Comparison of ENCODE assay signal across 8 cellular contexts in the genomic region with DNA sequence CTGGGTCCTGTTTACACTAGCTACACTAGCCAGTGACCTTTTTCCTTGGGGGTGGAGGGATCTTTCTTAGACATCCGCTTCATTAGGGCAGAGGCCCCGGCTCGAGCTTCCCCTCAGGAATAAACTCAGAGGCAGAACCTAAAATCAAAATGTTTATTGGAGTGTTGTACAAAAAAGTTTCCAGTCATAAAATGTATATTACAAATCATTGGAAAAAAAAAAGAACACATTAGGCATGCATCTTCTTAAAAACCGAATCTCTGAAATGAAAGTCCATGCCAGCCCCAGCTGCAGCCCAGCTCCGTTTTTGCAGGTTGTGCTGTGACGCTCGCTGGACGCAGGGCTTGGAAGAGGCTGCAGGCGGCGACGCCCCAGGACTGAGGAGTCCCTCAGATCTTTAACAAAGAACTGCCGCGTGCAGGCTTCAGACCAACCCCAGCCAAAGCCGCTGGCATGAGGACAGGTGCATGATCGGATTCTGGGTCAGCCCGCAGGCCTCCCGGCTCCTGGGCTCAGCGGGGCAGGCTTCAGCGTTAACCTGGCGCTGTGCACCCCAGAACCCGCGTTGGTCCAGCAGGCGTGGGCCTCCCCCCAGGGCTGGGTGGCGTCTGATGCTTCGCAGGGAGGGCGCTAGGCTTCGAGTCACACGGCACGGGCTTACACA. TPM values are rescaled to one million over a fixed set of nuclear protein-coding genes. Genes with fewer than 3 reads are reported as not detected.
DNase-seq lines count a peak whose midpoint lies in the region; ATAC-seq and TF ChIP-seq lines count a peak whose summit lies in the region.

No MANE protein-coding gene starts in this region.

- H3K79me2 ChIP-seq in neural cell (replicated peaks; ENCODE audit: insufficient read depth, low read length), result peaks cover 11% of the 10 kb centered on the region

- TF ChIP-seq EP300 in neural cell (conservative IDR thresholded peaks at IDR 0.05; ENCODE audit: poor library complexity, severe bottlenecking), result no peak

- CTCF ChIA-PET in T-cell (lab: Charles Lee), result interaction anchor here in 1 of 2 donors (0.6 to 1.6 kb wide), 6 partner anchors 28 to 276 kb away, joined by 3 to 4 read pairs (median 3); a partner anchor contains a TSS

- ATAC-seq in T-cell (replicated peaks in 1 of 4), result no peak
- ATAC-seq in GM21526 (IDR thresholded peaks at IDR 0.05; ENCODE audit: low FRiP score, unreplicated experiment), result no peak
- no peak for ATAC-seq in HG02981 (IDR thresholded peaks at IDR 0.05; ENCODE audit: unreplicated experiment)

- intact Hi-C loops in activated CD4-positive, alpha-beta T cell treated with anti-CD3 and anti-CD28 coated beads, Interleukin-2, amount 10 ng/mL, durations not matched to agents 24 days and 14 days (cut with micrococcal nuclease), result no loop called here

- peak overlapping the region; percentile 94 for H3K9ac ChIP-seq in neural cell (ENCODE audit: low read length)

- no peaks in the 10 kb centered on the region for H3K27me3 ChIP-seq in neural cell (ENCODE audit: insufficient read depth, low read depth, low read length)

- H3F3A ChIP-seq in neural cell (ENCODE audit: insufficient read depth, low read length, poor library complexity, severe bottlenecking), result no peaks in the 10 kb centered on the region

- peak overlapping the region; percentile 98 for H3K27ac Mint-ChIP-seq in activated CD4-positive, alpha-beta T cell treated with anti-CD3 and anti-CD28 coated beads, Interleukin-2, amount 10 ng/mL, durations not matched to agents 24 days and 14 days
- peak overlapping the region; percentile 92 to 99 for H3K27ac Mint-ChIP-seq in T-cell

- peak overlapping the region; percentile 63 for H2AFZ ChIP-seq in neural cell (ENCODE audit: low read depth, low read length)

- peak overlapping the region; percentile 93 for H3K27ac ChIP-seq in neural cell (ENCODE audit: low read length)

- H3K9me3 ChIP-seq in neural cell (ENCODE audit: low read length), result no peaks in the 10 kb centered on the region

- no peaks in the 10 kb centered on the region for H3K9me2 ChIP-seq in neural cell (ENCODE audit: insufficient read depth, low read length)

- DNase-seq in activated CD4-positive, alpha-beta T cell treated with anti-CD3 and anti-CD28 coated beads, Interleukin-2, amount 10 ng/mL, durations not matched to agents 24 days and 14 days, result peak; percentile 69
- no peak for DNase-seq in activated CD4-positive, alpha-beta T cell treated with anti-CD3 and anti-CD28 coated beads for 48 hours
- DNase-seq in T-cell (no peak), fibroblast of gingiva (ENCODE audit: low read depth) (peak; percentile 21)
- no peak for DNase-seq in activated CD4-positive, alpha-beta T cell treated with anti-CD3 and anti-CD28 coated beads for 4 hours

- TF ChIP-seq RAD21 in neural cell (conservative IDR thresholded peaks at IDR 0.05), result no peak

- no peaks in the 10 kb centered on the region for H3K36me3 ChIP-seq in neural cell (ENCODE audit: insufficient read depth, low read length)

- POLR2A ChIA-PET in T-cell (lab: Charles Lee), result interaction anchor here (0.6 to 2.0 kb wide), 4 partner anchors 48 to 343 kb away, joined by 3 to 5 read pairs (median 4); a partner anchor contains a TSS

- H3K4me3 ChIP-seq in neural cell (ENCODE audit: low read length), result peak overlapping the region; percentile 100

- peak overlapping the region; percentile 95 for H3K4me3 Mint-ChIP-seq in activated CD4-positive, alpha-beta T cell treated with anti-CD3 and anti-CD28 coated beads, Interleukin-2, amount 10 ng/mL, durations not matched to agents 24 days and 14 days
- H3K4me3 Mint-ChIP-seq in T-cell, result peak overlapping the region; percentile 89 to 94 (median 89)

- peaks cover 9% of the 10 kb centered on the region for H3K4me1 Mint-ChIP-seq in activated CD4-positive, alpha-beta T cell treated with anti-CD3 and anti-CD28 coated beads, Interleukin-2, amount 10 ng/mL, durations not matched to agents 24 days and 14 days
- H3K4me1 Mint-ChIP-seq in T-cell, result peaks cover 16 to 18% (median 18%) of the 10 kb centered on the region in 3 donors

- H3K4me2 ChIP-seq in neural cell (ENCODE audit: low read length), result no peak overlapping the region

- no peaks in the 10 kb centered on the region for H3K9me3 Mint-ChIP-seq in activated CD4-positive, alpha-beta T cell treated with anti-CD3 and anti-CD28 coated beads, Interleukin-2, amount 10 ng/mL, durations not matched to agents 24 days and 14 days
- H3K9me3 Mint-ChIP-seq in T-cell, result no peaks in the 10 kb centered on the region

- peaks cover 32% of the 10 kb centered on the region for H3K36me3 Mint-ChIP-seq in activated CD4-positive, alpha-beta T cell treated with anti-CD3 and anti-CD28 coated beads, Interleukin-2, amount 10 ng/mL, durations not matched to agents 24 days and 14 days (ENCODE audit: low read depth)
- H3K36me3 Mint-ChIP-seq in T-cell, result no peaks in the 10 kb centered on the region

- no peaks in the 10 kb centered on the region for H3K27me3 Mint-ChIP-seq in activated CD4-positive, alpha-beta T cell treated with anti-CD3 and anti-CD28 coated beads, Interleukin-2, amount 10 ng/mL, durations not matched to agents 24 days and 14 days
- no peaks in the 10 kb centered on the region for H3K27me3 Mint-ChIP-seq in T-cell

- H4K20me1 ChIP-seq in neural cell (ENCODE audit: insufficient read depth), result peaks cover 7% of the 10 kb centered on the region

- no peak for TF ChIP-seq CTCF in neural cell (IDR thresholded peaks at IDR 0.05; ENCODE audit: poor library complexity, severe bottlenecking)

TF ChIP-seq in neural cell, 6 proteins besides CTCF, POLR2A, EP300 and RAD21:
- TF ChIP-seq, protein P1, sequence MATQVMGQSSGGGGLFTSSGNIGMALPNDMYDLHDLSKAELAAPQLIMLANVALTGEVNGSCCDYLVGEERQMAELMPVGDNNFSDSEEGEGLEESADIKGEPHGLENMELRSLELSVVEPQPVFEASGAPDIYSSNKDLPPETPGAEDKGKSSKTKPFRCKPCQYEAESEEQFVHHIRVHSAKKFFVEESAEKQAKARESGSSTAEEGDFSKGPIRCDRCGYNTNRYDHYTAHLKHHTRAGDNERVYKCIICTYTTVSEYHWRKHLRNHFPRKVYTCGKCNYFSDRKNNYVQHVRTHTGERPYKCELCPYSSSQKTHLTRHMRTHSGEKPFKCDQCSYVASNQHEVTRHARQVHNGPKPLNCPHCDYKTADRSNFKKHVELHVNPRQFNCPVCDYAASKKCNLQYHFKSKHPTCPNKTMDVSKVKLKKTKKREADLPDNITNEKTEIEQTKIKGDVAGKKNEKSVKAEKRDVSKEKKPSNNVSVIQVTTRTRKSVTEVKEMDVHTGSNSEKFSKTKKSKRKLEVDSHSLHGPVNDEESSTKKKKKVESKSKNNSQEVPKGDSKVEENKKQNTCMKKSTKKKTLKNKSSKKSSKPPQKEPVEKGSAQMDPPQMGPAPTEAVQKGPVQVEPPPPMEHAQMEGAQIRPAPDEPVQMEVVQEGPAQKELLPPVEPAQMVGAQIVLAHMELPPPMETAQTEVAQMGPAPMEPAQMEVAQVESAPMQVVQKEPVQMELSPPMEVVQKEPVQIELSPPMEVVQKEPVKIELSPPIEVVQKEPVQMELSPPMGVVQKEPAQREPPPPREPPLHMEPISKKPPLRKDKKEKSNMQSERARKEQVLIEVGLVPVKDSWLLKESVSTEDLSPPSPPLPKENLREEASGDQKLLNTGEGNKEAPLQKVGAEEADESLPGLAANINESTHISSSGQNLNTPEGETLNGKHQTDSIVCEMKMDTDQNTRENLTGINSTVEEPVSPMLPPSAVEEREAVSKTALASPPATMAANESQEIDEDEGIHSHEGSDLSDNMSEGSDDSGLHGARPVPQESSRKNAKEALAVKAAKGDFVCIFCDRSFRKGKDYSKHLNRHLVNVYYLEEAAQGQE (IDR thresholded peaks at IDR 0.05; ENCODE audit: borderline replicate concordance), result no peak
- TF ChIP-seq TAF1 (IDR thresholded peaks at IDR 0.05; ENCODE audit: low read depth), result no peak
- no peak for TF ChIP-seq SMC3 (conservative IDR thresholded peaks at IDR 0.05; ENCODE audit: poor library complexity)
- no peak for TF ChIP-seq EZH2 (IDR thresholded peaks at IDR 0.05; ENCODE audit: borderline replicate concordance, insufficient read depth, low read length, poor library complexity, severe bottlenecking)
- no peak for TF ChIP-seq POLR2AphosphoS5 (IDR thresholded peaks at IDR 0.05)
- TF ChIP-seq MXI1 (conservative IDR thresholded peaks at IDR 0.05; ENCODE audit: poor library complexity, severe bottlenecking), result no peak

RNA-seq across cellular contexts. Expression of a gene that starts 0.8 kb away (rescaled TPM):
- 182 and 190 TPM in 2 replicates for total RNA-seq in activated CD4-positive, alpha-beta T cell treated with anti-CD3 and anti-CD28 coated beads, Interleukin-2, amount 10 ng/mL, durations not matched to agents 24 days and 14 days
- 10 to 100 TPM; 22.4 to 50.9 (median 33.7) TPM for total RNA-seq in T-cell
- polyA plus RNA-seq in neural cell, result 61.0 and 73.0 TPM in 2 replicates
- 20.7 and 25.3 TPM in 2 replicates for polyA minus RNA-seq in neural cell

RNA-seq across cellular contexts. Expression of a gene that starts 28.6 kb away (rescaled TPM):
- 120 TPM in 2 replicates for total RNA-seq in activated CD4-positive, alpha-beta T cell treated with anti-CD3 and anti-CD28 coated beads, Interleukin-2, amount 10 ng/mL, durations not matched to agents 24 days and 14 days
- total RNA-seq in T-cell, result 10 to 100 TPM; 15.7 to 26.7 (median 24.7) TPM
- polyA plus RNA-seq in neural cell, result 44.1 and 48.8 TPM in 2 replicates
- polyA minus RNA-seq in neural cell, result 57.9 and 71.6 TPM in 2 replicates

RNA-seq across cellular contexts. Expression of a gene that starts 47.8 kb away (rescaled TPM):
- total RNA-seq in activated CD4-positive, alpha-beta T cell treated with anti-CD3 and anti-CD28 coated beads, Interleukin-2, amount 10 ng/mL, durations not matched to agents 24 days and 14 days, result 101 and 102 TPM in 2 replicates
- total RNA-seq in T-cell, result 100 to 1,000 TPM in 3 of 5 donors, 10 to 100 TPM in 2; 76.5 to 174 (median 102) TPM
- polyA plus RNA-seq in neural cell, result 0.44 TPM in 1 of 2 replicates, not detected in the other
- 1.9 and 2.2 TPM in 2 replicates for polyA minus RNA-seq in neural cell

Comparison
In these comparisons a context has a peak if more than half of its experiments do, and no peak if none do; other contexts are left out.
1. DNase-seq: peak in activated CD4-positive, alpha-beta T cell treated with anti-CD3 and anti-CD28 coated beads, Interleukin-2, amount 10 ng/mL, durations not matched to agents 24 days and 14 days (single experiment) and fibroblast of gingiva (single experiment); none in activated CD4-positive, alpha-beta T cell treated with anti-CD3 and anti-CD28 coated beads for 48 hours (single experiment), T-cell (0 of 34) and activated CD4-positive, alpha-beta T cell treated with anti-CD3 and anti-CD28 coated beads for 4 hours (0 of 2).